In genomic region chr13:110493161-110493593, GRCh38 we compare ENCODE assay signal across 20 cellular contexts.
"Had no signal": no experiment of that assay in that cellular context is flagged by ENCODE, and none has a peak within 500 bp of the region (broad histone marks: within the 10 kb centered on the region; RNA-seq: fewer than 3 reads in every experiment).

No MANE protein-coding gene starts in this region.

- H3K36me3 Mint-ChIP-seq: activated naive CD4-positive, alpha-beta T cell treated with anti-CD3 and anti-CD28 coated beads, Interleukin-2, amount 10 ng/mL, durations not matched to agents 7 days and 5 days; activated naive CD8-positive, alpha-beta T cell treated with anti-CD3 and anti-CD28 coated beads for 36 hours; T-cell had no signal

- H3K4me3 ChIP-seq: K562, PC-9, SK-N-MC had no signal

- H3K27ac ChIP-seq: PC-9, SK-N-MC had no signal

- H3K4me3 Mint-ChIP-seq: activated CD4-positive, alpha-beta T cell treated with anti-CD3 and anti-CD28 coated beads for 36 hours; activated CD8-positive, alpha-beta T cell treated with anti-CD3 and anti-CD28 coated beads for 36 hours; activated naive CD4-positive, alpha-beta T cell treated with anti-CD3 and anti-CD28 coated beads, Interleukin-2, amount 10 ng/mL, durations not matched to agents 7 days and 5 days; activated naive CD8-positive, alpha-beta T cell treated with anti-CD3 and anti-CD28 coated beads for 36 hours; activated T-cell treated with anti-CD3 and anti-CD28 coated beads, Interleukin-2, amount 50 U/mL, for 72 hours; T-cell had no signal

- H3K27ac Mint-ChIP-seq: activated CD4-positive, alpha-beta T cell treated with anti-CD3 and anti-CD28 coated beads for 36 hours; activated CD8-positive, alpha-beta T cell treated with anti-CD3 and anti-CD28 coated beads for 36 hours; activated naive CD4-positive, alpha-beta T cell treated with anti-CD3 and anti-CD28 coated beads, Interleukin-2, amount 10 ng/mL, durations not matched to agents 7 days and 5 days; activated naive CD8-positive, alpha-beta T cell treated with anti-CD3 and anti-CD28 coated beads for 36 hours; activated T-cell treated with anti-CD3 and anti-CD28 coated beads, Interleukin-2, amount 50 U/mL, for 72 hours; activated T-helper 2 cell treated with anti-CD3 and anti-CD28 coated beads, Interferon-gamma antibody, Interleukin-2, Interleukin-4, amounts not matched to agents 10 μg/mL and 5 μg/mL and 100 μg/mL, durations not matched to agents 14 hours and 24 hours and 36 hours; T-cell had no signal

- DNase-seq: activated CD4-positive, alpha-beta T cell treated with anti-CD3 and anti-CD28 coated beads for 36 hours; activated CD8-positive, alpha-beta memory T cell treated with anti-CD3 and anti-CD28 coated beads, Interleukin-2, amount 50 U/mL, for 4 hours; activated CD8-positive, alpha-beta T cell treated with anti-CD3 and anti-CD28 coated beads for 36 hours; activated gamma-delta T cell treated with Interleukin-2 at 50 U/mL for 16 hours; activated naive CD4-positive, alpha-beta T cell treated with anti-CD3 and anti-CD28 coated beads, Interleukin-2, amount 10 ng/mL, durations not matched to agents 7 days and 5 days; activated naive CD8-positive, alpha-beta T cell treated with anti-CD3 and anti-CD28 coated beads for 36 hours; activated T-cell treated with anti-CD3 and anti-CD28 coated beads, Interleukin-2, amount 50 U/mL, for 72 hours; MM.1S; NCI-H1105; NCI-H1436; NCI-H1694 treated with DMSO at 0.1 percent for 48 hours; NCI-H2029 treated with DMSO at 0.1 percent for 48 hours; NCI-H345; NCI-H510A; NCI-H69; PC-9; T-cell had no signal

- H3K4me1 Mint-ChIP-seq: activated CD4-positive, alpha-beta T cell treated with anti-CD3 and anti-CD28 coated beads for 36 hours; activated naive CD4-positive, alpha-beta T cell treated with anti-CD3 and anti-CD28 coated beads, Interleukin-2, amount 10 ng/mL, durations not matched to agents 7 days and 5 days; activated naive CD8-positive, alpha-beta T cell treated with anti-CD3 and anti-CD28 coated beads for 36 hours; T-cell had no signal

- H3K9me3 Mint-ChIP-seq: activated CD8-positive, alpha-beta T cell treated with anti-CD3 and anti-CD28 coated beads for 36 hours; activated naive CD4-positive, alpha-beta T cell treated with anti-CD3 and anti-CD28 coated beads, Interleukin-2, amount 10 ng/mL, durations not matched to agents 7 days and 5 days; activated naive CD8-positive, alpha-beta T cell treated with anti-CD3 and anti-CD28 coated beads for 36 hours; activated T-cell treated with anti-CD3 and anti-CD28 coated beads, Interleukin-2, amount 50 U/mL, for 72 hours; activated T-helper 2 cell treated with anti-CD3 and anti-CD28 coated beads, Interferon-gamma antibody, Interleukin-2, Interleukin-4, amounts not matched to agents 10 μg/mL and 5 μg/mL and 100 μg/mL, durations not matched to agents 14 hours and 24 hours and 36 hours; T-cell had no signal

- ATAC-seq: activated CD4-positive, alpha-beta T cell treated with anti-CD3 and anti-CD28 coated beads for 36 hours; activated CD8-positive, alpha-beta T cell treated with anti-CD3 and anti-CD28 coated beads for 36 hours; activated T-cell treated with anti-CD3 and anti-CD28 coated beads, Interleukin-2, amount 50 U/mL, for 72 hours; K562; T-cell had no signal

- H3K27me3 Mint-ChIP-seq: activated CD4-positive, alpha-beta T cell treated with anti-CD3 and anti-CD28 coated beads for 36 hours; activated CD8-positive, alpha-beta T cell treated with anti-CD3 and anti-CD28 coated beads for 36 hours; T-cell had no signal
